In genomic region chr4:78297075-78297815, GRCh38 we compare ENCODE assay signal across 13 cellular contexts.
DNase-seq lines count a peak whose midpoint lies in the region; ATAC-seq, FAIRE-seq and TF ChIP-seq lines count a peak whose summit lies in the region.
"Had no signal": no experiment of that assay in that cellular context is flagged by ENCODE, and none has a peak within 500 bp of the region (broad histone marks: within the 10 kb centered on the region; RNA-seq: fewer than 3 reads in every experiment).

No MANE protein-coding gene starts in this region.

- no peaks in the 10 kb centered on the region for H4K20me1 ChIP-seq in K562 (replicated peaks; ENCODE audit: control insufficient read depth, insufficient read depth, low read length)

- H3K27me3 ChIP-seq in K562 (ENCODE audit: control insufficient read depth in 2 of 2, insufficient read depth in 2 of 2, low read length in 2 of 2) (0 out of 5 replicates have a peak, but pooled peaks cover 0 to 4% of the 10 kb centered on the region in 2 experiments), vagina (no peaks in the 10 kb centered on the region)

- H3K36me3 ChIP-seq in K562 (ENCODE audit: control insufficient read depth, insufficient read depth, low read length) (no peaks in the 10 kb centered on the region), vagina (no peaks in the 10 kb centered on the region)

- H3K4me3 ChIP-seq in K562 = no peak overlapping the region
- H3K4me3 ChIP-seq in vagina = no peak overlapping the region
- H3K4me3 ChIP-seq: A549 had no signal

- no peak overlapping the region for H3K27ac Mint-ChIP-seq in T-helper 2 cell treated with Interferon-gamma antibody and Interleukin-4, amounts not matched to agents 5 μg/mL and 100 μg/mL, for 36 hours
- H3K27ac Mint-ChIP-seq: activated naive CD8-positive, alpha-beta T cell had no signal

- H3K4me1 Mint-ChIP-seq in T-helper 2 cell treated with Interferon-gamma antibody and Interleukin-4, amounts not matched to agents 5 μg/mL and 100 μg/mL, for 36 hours (ENCODE audit: low read depth) = peaks cover 9% of the 10 kb centered on the region

- no peaks in the 10 kb centered on the region for H3K79me2 ChIP-seq in K562 (ENCODE audit: control insufficient read depth, insufficient read depth, low read length)

- ATAC-seq in HG03196 (IDR thresholded peaks at IDR 0.05; ENCODE audit: unreplicated experiment) (peak; percentile 47), K562 (no peak)
- ATAC-seq: A549 had no signal

- no peak for FAIRE-seq in K562 (lab: Jason Lieb, UNC)
- FAIRE-seq: A549 had no signal

- H3K4me3 Mint-ChIP-seq in T-helper 2 cell treated with Interferon-gamma antibody and Interleukin-4, amounts not matched to agents 5 μg/mL and 100 μg/mL, for 36 hours = peak overlapping the region; percentile 12
- H3K4me3 Mint-ChIP-seq: activated naive CD8-positive, alpha-beta T cell had no signal

- in situ Hi-C loops in K562 (cut with MboI) = no loop called here

- WGBS in K562 (ENCODE audit: insufficient coverage, low coverage, missing lambda C conversion rate) = 0% methylated on average over 3 of the region's 3 CpGs

- no peak overlapping the region for H3K4me2 ChIP-seq in K562 (ENCODE audit: insufficient read depth, low read length)
- H3K4me2 ChIP-seq: A549 had no signal

- no peak overlapping the region for H3K27ac ChIP-seq in K562 (ENCODE audit: extremely low read depth, low read depth, low read length)
- H3K27ac ChIP-seq in vagina = peak overlapping the region; percentile 20
- H3K27ac ChIP-seq: A549 had no signal

- no peak overlapping the region for H3K9ac ChIP-seq in K562 (ENCODE audit: insufficient read depth in 1 of 2, low read depth in 2 of 2, low read length in 2 of 2)

- no peaks in the 10 kb centered on the region for H3K9me3 Mint-ChIP-seq in T-helper 2 cell treated with Interferon-gamma antibody and Interleukin-4, amounts not matched to agents 5 μg/mL and 100 μg/mL, for 36 hours

- no peaks in the 10 kb centered on the region for H3K9me1 ChIP-seq in K562 (ENCODE audit: control insufficient read depth, insufficient read depth, low read length)

- DNase-seq in T-helper 2 cell treated with Interferon-gamma antibody and Interleukin-4, amounts not matched to agents 5 μg/mL and 100 μg/mL, for 36 hours (ENCODE audit: low spot score) = no peak
- no peak for DNase-seq in T-helper 2 cell
- DNase-seq in K562 (ENCODE audit: extremely low read depth in 1 of 4, low spot score in 3 of 4) = no peak
- no peak for DNase-seq in vagina (ENCODE audit: extremely low spot score in 2 of 2)
- DNase-seq in NCI-H2107 treated with DMSO at 0.1 percent for 48 hours (lab: John Stamatoyannopoulos, UW; ENCODE audit: unreplicated experiment) = no peak
- no peak for DNase-seq in SIG-M5 (lab: John Stamatoyannopoulos, UW)
- no peak for DNase-seq in GM20000 (ENCODE audit: low spot score)
- DNase-seq: midbrain, NCI-H1930, T-helper 9 cell had no signal

- no peak for TF ChIP-seq RAD21 in K562 (CRISPR knock-in tag; conservative IDR thresholded peaks at IDR 0.05 in 1 of 2, IDR thresholded peaks at IDR 0.05 in 1 of 2)

- no peak for TF ChIP-seq EP300 in K562 (IDR thresholded peaks at IDR 0.05; ENCODE audit: low read length)

- TF ChIP-seq CTCF in K562 (IDR thresholded peaks at IDR 0.05 in 2 of 3, conservative IDR thresholded peaks at IDR 0.05 in 1 of 3; ENCODE audit: insufficient read depth in 2 of 3, low read depth in 1 of 3, low read length in 3 of 3) (no peak), vagina (IDR thresholded peaks at IDR 0.05) (no peak), GM20000 (IDR thresholded peaks at IDR 0.05; ENCODE audit: extremely low read depth, missing control alignments) (no peak)

- H3K36me3 Mint-ChIP-seq in T-helper 2 cell treated with Interferon-gamma antibody and Interleukin-4, amounts not matched to agents 5 μg/mL and 100 μg/mL, for 36 hours (ENCODE audit: low read depth) = no peaks in the 10 kb centered on the region
- H3K36me3 Mint-ChIP-seq: activated naive CD8-positive, alpha-beta T cell had no signal

- H3K9me3 ChIP-seq in K562 (replicated peaks; ENCODE audit: control insufficient read depth, insufficient read depth, low read depth, low read length) (no peaks in the 10 kb centered on the region), vagina (no peaks in the 10 kb centered on the region)
- H3K9me3 ChIP-seq: A549 had no signal

- H3K4me1 ChIP-seq in K562 (replicated peaks in 1 of 2; ENCODE audit: control insufficient read depth in 2 of 2, insufficient read depth in 2 of 2, low read length in 2 of 2) (no peaks in the 10 kb centered on the region), vagina (peaks cover 42% of the 10 kb centered on the region)

- peaks cover 2% of the 10 kb centered on the region for H3K27me3 Mint-ChIP-seq in T-helper 2 cell treated with Interferon-gamma antibody and Interleukin-4, amounts not matched to agents 5 μg/mL and 100 μg/mL, for 36 hours (ENCODE audit: low read depth)

- CTCF ChIA-PET in K562 (lab: Yijun Ruan, JAX; ENCODE audit: low intra/inter-chr PET ratio) = no interaction called here

- POLR2A ChIA-PET in K562 (lab: Yijun Ruan, JAX) = no interaction called here

- no peak for TF ChIP-seq POLR2A in K562 (conservative IDR thresholded peaks at IDR 0.05)
- no peak for TF ChIP-seq POLR2A in vagina (IDR thresholded peaks at IDR 0.05)

- no TSS peak for BruUV-seq in K562 (replicated peaks; lab: Mats Ljungman, UMichigan)

- intact Hi-C loops in K562 (cut with micrococcal nuclease) (no loop called here), vagina (cut with DNase I) (no loop called here)

- no peak overlapping the region for H2AFZ ChIP-seq in K562 (ENCODE audit: low read depth, low read length)

TF ChIP-seq in K562, 482 proteins besides CTCF, POLR2A, EP300 and RAD21:
- TF ChIP-seq TFE3 (CRISPR knock-in tag; IDR thresholded peaks at IDR 0.05) = no peak
- TF ChIP-seq SPI1 (IDR thresholded peaks at IDR 0.05; ENCODE audit: borderline replicate concordance, low read depth, low read length) = peak; percentile 79; the same call in 1 of the 2 replicates
